In genomic region chr2:48912110-48912509, GRCh38 we compare ENCODE assay signal across 13 cellular contexts.
DNase-seq lines count a peak whose midpoint lies in the region; TF ChIP-seq lines count a peak whose summit lies in the region.
"Had no signal": no experiment of that assay in that cellular context is flagged by ENCODE, and none has a peak within 500 bp of the region (broad histone marks: within the 10 kb centered on the region; RNA-seq: fewer than 3 reads in every experiment).

No MANE protein-coding gene starts in this region.

- no peaks in the 10 kb centered on the region for H3K4me1 Mint-ChIP-seq in activated T-helper 1 cell treated with anti-CD3 and anti-CD28 coated beads, Interleukin-12 subunit alpha, Interleukin-12 subunit beta, Interleukin-2, Interleukin-4 antibody, amounts not matched to agents 30 ng/mL and 10 ng/mL and 1 ng/mL, durations not matched to agents 14 hours and 24 hours and 36 hours (ENCODE audit: low read depth)
- no peaks in the 10 kb centered on the region for H3K4me1 Mint-ChIP-seq in HFFc6 (ENCODE audit: low read depth)

- H3K4me3 ChIP-seq in GM06990 (replicated peaks; ENCODE audit: low read depth, low read length): no peak overlapping the region
- no peak overlapping the region for H3K4me3 ChIP-seq in WERI-Rb-1 (ENCODE audit: low read depth, low read length)
- no peak overlapping the region for H3K4me3 ChIP-seq in mesendoderm (ENCODE audit: low read length)
- no peak overlapping the region for H3K4me3 ChIP-seq in testis
- H3K4me3 ChIP-seq: heart right ventricle, SJSA1 had no signal

- no peaks in the 10 kb centered on the region for H3K9me3 ChIP-seq in WERI-Rb-1 (ENCODE audit: severe bottlenecking)
- no peaks in the 10 kb centered on the region for H3K9me3 ChIP-seq in testis
- H3K9me3 ChIP-seq: heart right ventricle, SJSA1 had no signal

- H3K27me3 ChIP-seq in GM06990 (replicated peaks; ENCODE audit: control insufficient read depth, insufficient read depth, low read length) (no peaks in the 10 kb centered on the region; the same call in 1 of the 2 replicates), WERI-Rb-1 (ENCODE audit: insufficient read depth, low read depth, severe bottlenecking) (no peaks in the 10 kb centered on the region), mesendoderm (ENCODE audit: insufficient read depth, low read length, poor library complexity) (no peaks in the 10 kb centered on the region), testis (no peaks in the 10 kb centered on the region)
- H3K27me3 ChIP-seq: heart right ventricle, SJSA1 had no signal

- no peak overlapping the region for H2BK15ac ChIP-seq in mesendoderm (replicated peaks; ENCODE audit: low read depth)

- no peak overlapping the region for H4K8ac ChIP-seq in mesendoderm (ENCODE audit: low read depth, low read length)

- H3K79me2 ChIP-seq in mesendoderm (ENCODE audit: control insufficient read depth, insufficient read depth, low read length): no peaks in the 10 kb centered on the region

- H2BK5ac ChIP-seq in mesendoderm (ENCODE audit: low read length): no peak overlapping the region

- H2AK5ac ChIP-seq in mesendoderm (ENCODE audit: low read length): no peak overlapping the region

- no peak overlapping the region for H3K27ac ChIP-seq in WERI-Rb-1
- no peak overlapping the region for H3K27ac ChIP-seq in mesendoderm (ENCODE audit: low read depth, low read length)
- H3K27ac ChIP-seq in testis: no peak overlapping the region
- H3K27ac ChIP-seq: heart right ventricle, SJSA1 had no signal

- no peak overlapping the region for H4K5ac ChIP-seq in mesendoderm (ENCODE audit: low read length)

- no CpG with 5 or more reads among the region's 4 CpGs for WGBS in mesendoderm (ENCODE audit: extremely low coverage, insufficient coverage, low lambda C conversion rate)
- 72 to 78% methylated on average over 4 of the region's 4 CpGs for WGBS in testis, 2 donors

- H3K4me3 Mint-ChIP-seq in activated T-helper 1 cell treated with anti-CD3 and anti-CD28 coated beads, Interleukin-12 subunit alpha, Interleukin-12 subunit beta, Interleukin-2, Interleukin-4 antibody, amounts not matched to agents 30 ng/mL and 10 ng/mL and 1 ng/mL, durations not matched to agents 14 hours and 24 hours and 36 hours: no peak overlapping the region
- no peak overlapping the region for H3K4me3 Mint-ChIP-seq in HFFc6
- H3K4me3 Mint-ChIP-seq: activated CD8-positive, alpha-beta T cell treated with anti-CD3 and anti-CD28 coated beads, Interleukin-2, amount 10 ng/mL, durations not matched to agents 7 days and 5 days had no signal

- H3K79me1 ChIP-seq in mesendoderm (ENCODE audit: low read length): no peaks in the 10 kb centered on the region

- H3K4ac ChIP-seq in mesendoderm (ENCODE audit: low read depth, low read length): no peak overlapping the region

- TF ChIP-seq CTCF in GM06990 (IDR thresholded peaks at IDR 0.05; ENCODE audit: insufficient read depth, low read length, poor library complexity, severe bottlenecking) (peak; percentile 15), WERI-Rb-1 (IDR thresholded peaks at IDR 0.05; ENCODE audit: low read depth, low read length) (peak; percentile 72), testis (IDR thresholded peaks at IDR 0.05) (no peak), HFFc6 (IDR thresholded peaks at IDR 0.05) (no peak)

- no peak for DNase-seq in GM06990 (ENCODE audit: extremely low read depth, insufficient read length)
- peak; percentile 3 for DNase-seq in HCEC 1CT
- peak; percentile 51 for DNase-seq in WERI-Rb-1
- peak; percentile 44 for DNase-seq in mesendoderm
- DNase-seq in activated T-helper 1 cell treated with anti-CD3 and anti-CD28 coated beads, Interleukin-12 subunit alpha, Interleukin-12 subunit beta, Interleukin-2, Interleukin-4 antibody, amounts not matched to agents 30 ng/mL and 10 ng/mL and 1 ng/mL, durations not matched to agents 14 hours and 24 hours and 36 hours (ENCODE audit: low spot score): no peak
- DNase-seq in testis: no peak
- no peak for DNase-seq in NAMALWA (ENCODE audit: low spot score)
- DNase-seq in HFFc6: no peak
- DNase-seq: activated CD8-positive, alpha-beta T cell treated with anti-CD3 and anti-CD28 coated beads, Interleukin-2, amount 10 ng/mL, durations not matched to agents 7 days and 5 days; activated gamma-delta T cell treated with Interleukin-2 at 50 U/mL for 16 hours; heart right ventricle; NCI-H2171 had no signal

- H3K27me3 Mint-ChIP-seq in activated T-helper 1 cell treated with anti-CD3 and anti-CD28 coated beads, Interleukin-12 subunit alpha, Interleukin-12 subunit beta, Interleukin-2, Interleukin-4 antibody, amounts not matched to agents 30 ng/mL and 10 ng/mL and 1 ng/mL, durations not matched to agents 14 hours and 24 hours and 36 hours (ENCODE audit: insufficient read depth): no peaks in the 10 kb centered on the region
- H3K27me3 Mint-ChIP-seq in HFFc6 (ENCODE audit: insufficient read depth): no peaks in the 10 kb centered on the region

- H3K36me3 ChIP-seq in GM06990 (ENCODE audit: control insufficient read depth, insufficient read depth, low read length): no peaks in the 10 kb centered on the region
- H3K36me3 ChIP-seq in WERI-Rb-1: no peaks in the 10 kb centered on the region
- no peaks in the 10 kb centered on the region for H3K36me3 ChIP-seq in mesendoderm (ENCODE audit: control insufficient read depth, insufficient read depth, low read length)
- no peaks in the 10 kb centered on the region for H3K36me3 ChIP-seq in testis (ENCODE audit: low read depth, missing control alignments)
- H3K36me3 ChIP-seq: heart right ventricle, SJSA1 had no signal

- no peaks in the 10 kb centered on the region for H3K9me3 Mint-ChIP-seq in activated T-helper 1 cell treated with anti-CD3 and anti-CD28 coated beads, Interleukin-12 subunit alpha, Interleukin-12 subunit beta, Interleukin-2, Interleukin-4 antibody, amounts not matched to agents 30 ng/mL and 10 ng/mL and 1 ng/mL, durations not matched to agents 14 hours and 24 hours and 36 hours
- H3K9me3 Mint-ChIP-seq in HFFc6: peaks cover 14% of the 10 kb centered on the region

- intact Hi-C loops in activated T-helper 1 cell treated with anti-CD3 and anti-CD28 coated beads, Interleukin-12 subunit alpha, Interleukin-12 subunit beta, Interleukin-2, Interleukin-4 antibody, amounts not matched to agents 30 ng/mL and 10 ng/mL and 1 ng/mL, durations not matched to agents 14 hours and 24 hours and 36 hours (cut with micrococcal nuclease): no loop called here
- intact Hi-C loops in testis (cut with DNase I; ENCODE audit: low total_unique reads): no loop called here

- H3K4me1 ChIP-seq in mesendoderm (ENCODE audit: control insufficient read depth, low read depth, low read length): no peaks in the 10 kb centered on the region
- no peaks in the 10 kb centered on the region for H3K4me1 ChIP-seq in testis
- H3K4me1 ChIP-seq: heart right ventricle, SJSA1 had no signal

- H2BK120ac ChIP-seq in mesendoderm (ENCODE audit: low read depth, low read length): no peak overlapping the region

- no peak overlapping the region for H3K4me2 ChIP-seq in mesendoderm (ENCODE audit: low read length)

- no peak overlapping the region for H3K27ac Mint-ChIP-seq in activated T-helper 1 cell treated with anti-CD3 and anti-CD28 coated beads, Interleukin-12 subunit alpha, Interleukin-12 subunit beta, Interleukin-2, Interleukin-4 antibody, amounts not matched to agents 30 ng/mL and 10 ng/mL and 1 ng/mL, durations not matched to agents 14 hours and 24 hours and 36 hours
- no peak overlapping the region for H3K27ac Mint-ChIP-seq in HFFc6
- H3K27ac Mint-ChIP-seq: activated CD8-positive, alpha-beta T cell treated with anti-CD3 and anti-CD28 coated beads, Interleukin-2, amount 10 ng/mL, durations not matched to agents 7 days and 5 days had no signal

- no peak for TF ChIP-seq POLR2A in testis (IDR thresholded peaks at IDR 0.05)

- no peak overlapping the region for H3K56ac ChIP-seq in mesendoderm (ENCODE audit: low read length)

- H3K36me3 Mint-ChIP-seq in activated T-helper 1 cell treated with anti-CD3 and anti-CD28 coated beads, Interleukin-12 subunit alpha, Interleukin-12 subunit beta, Interleukin-2, Interleukin-4 antibody, amounts not matched to agents 30 ng/mL and 10 ng/mL and 1 ng/mL, durations not matched to agents 14 hours and 24 hours and 36 hours (ENCODE audit: low read depth): no peaks in the 10 kb centered on the region
- H3K36me3 Mint-ChIP-seq in HFFc6 (ENCODE audit: low read depth): 0 out of 2 replicates have a peak, but pooled peaks cover 4% of the 10 kb centered on the region

- H3K23ac ChIP-seq in mesendoderm (ENCODE audit: low read length): no peak overlapping the region

- no peak overlapping the region for H3K18ac ChIP-seq in mesendoderm (ENCODE audit: low read length)

- no peak overlapping the region for H3K9ac ChIP-seq in mesendoderm (ENCODE audit: low read length)

Comparison
In these comparisons a context has a peak if more than half of its experiments do, and no peak if none do; other contexts are left out.
1. DNase-seq: peak in HCEC 1CT (single experiment), WERI-Rb-1 (single experiment) and mesendoderm (single experiment); none in GM06990 (single experiment), activated T-helper 1 cell treated with anti-CD3 and anti-CD28 coated beads, Interleukin-12 subunit alpha, Interleukin-12 subunit beta, Interleukin-2, Interleukin-4 antibody, amounts not matched to agents 30 ng/mL and 10 ng/mL and 1 ng/mL, durations not matched to agents 14 hours and 24 hours and 36 hours (single experiment), testis (single experiment), NAMALWA (single experiment) and HFFc6 (single experiment).
2. CTCF ChIP-seq: peak in GM06990 (single experiment) and WERI-Rb-1 (single experiment); none in testis (0 of 3) and HFFc6 (single experiment).